In the genomic region with DNA sequence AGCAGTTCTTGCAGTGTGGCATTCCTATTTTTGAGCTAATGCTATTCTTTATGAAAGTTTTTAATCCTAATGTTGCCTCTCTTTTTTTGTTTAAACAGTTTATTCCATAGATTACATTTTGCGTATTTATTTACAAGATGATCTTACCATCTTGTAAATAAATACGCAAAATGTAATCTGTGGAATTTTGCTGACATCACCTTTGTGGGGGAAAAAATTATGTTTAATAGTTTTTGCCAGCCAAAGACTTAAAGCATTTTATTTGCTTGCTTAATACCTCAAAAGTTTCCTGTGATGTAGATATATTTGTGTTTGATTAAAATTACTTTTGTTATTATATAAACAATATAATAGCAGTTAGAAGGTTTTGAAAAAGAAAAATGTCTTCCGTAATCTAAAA, we compare ENCODE assay signal across 9 cellular contexts.
"Had no signal": no experiment of that assay in that cellular context is flagged by ENCODE, and none has a peak within 500 bp of the region (broad histone marks: within the 10 kb centered on the region; RNA-seq: fewer than 3 reads in every experiment).

No MANE protein-coding gene starts in this region.

- DNase-seq: GM23248, GOT3, H7, HFFc6, KBM-7 had no signal

- H3K4me1 ChIP-seq: HAP-1 had no signal

- FAIRE-seq: HTR-8/SVneo had no signal

- H3K27ac ChIP-seq: GM23248, KMS-11 had no signal

- H3K4me3 ChIP-seq: GM23248, HAP-1 had no signal

- H3K9me3 ChIP-seq: HAP-1 had no signal

- ATAC-seq: HCT116 had no signal

- H2AFZ ChIP-seq: GM23248 had no signal

- H3K9ac ChIP-seq: GM23248, KMS-11 had no signal

- H3K4me2 ChIP-seq: KMS-11 had no signal
